ENCODE assay signal across 7 cellular contexts in the genomic region with DNA sequence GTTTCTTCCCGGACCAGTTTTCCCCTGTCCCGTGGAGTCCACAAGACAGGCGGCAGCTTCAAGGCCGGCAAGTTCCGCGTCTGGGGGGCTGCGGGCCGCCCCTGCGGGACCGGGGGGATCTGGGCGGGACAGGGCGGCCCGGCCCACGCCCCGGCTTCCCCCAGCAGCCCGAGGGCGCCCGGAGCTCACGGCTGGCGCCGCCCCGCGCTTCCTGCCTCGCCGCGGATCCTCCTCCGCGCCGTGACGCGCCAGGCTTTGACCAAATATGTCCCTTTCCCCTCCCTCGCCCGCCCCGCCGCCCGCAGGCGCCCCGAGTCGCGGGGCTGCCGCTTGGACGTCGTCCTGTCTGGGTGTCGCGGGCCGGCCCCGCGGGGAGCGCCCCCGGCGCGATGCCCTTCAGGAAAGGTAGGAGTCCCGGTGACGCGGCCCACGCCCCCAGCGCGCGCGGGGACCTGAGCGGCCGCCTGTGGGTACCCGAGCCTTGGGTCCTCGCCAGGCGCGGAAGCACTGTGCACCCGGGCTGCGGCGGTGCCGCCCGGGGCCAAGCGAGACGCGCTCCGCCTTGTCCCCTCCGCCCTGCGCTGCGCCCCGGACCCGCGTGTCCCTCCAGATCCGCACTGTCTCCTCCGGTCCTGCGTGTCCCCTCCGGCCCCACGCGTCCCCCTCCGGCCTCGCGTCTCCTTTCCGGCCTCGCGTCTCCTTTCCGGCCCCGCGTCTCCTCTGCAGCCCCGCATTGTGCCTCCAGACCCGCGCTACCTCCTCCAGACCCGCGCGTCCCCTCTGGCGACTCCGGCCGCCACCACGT. TPM values are rescaled to one million over a fixed set of nuclear protein-coding genes. Genes with fewer than 3 reads are reported as not detected.
DNase-seq lines count a peak whose midpoint lies in the region; ATAC-seq and TF ChIP-seq lines count a peak whose summit lies in the region.

No MANE protein-coding gene starts in this region.

- H3K27ac Mint-ChIP-seq in chondrocyte (ENCODE audit: unreplicated experiment) = peak overlapping the region; percentile 55

- ATAC-seq in GM18505 (IDR thresholded peaks at IDR 0.05; ENCODE audit: unreplicated experiment) (peak; percentile 66), HG02763 (IDR thresholded peaks at IDR 0.05; ENCODE audit: unreplicated experiment) (peak; percentile 74)

- no peaks in the 10 kb centered on the region for H3K36me3 Mint-ChIP-seq in chondrocyte (ENCODE audit: low read depth)

- peak; percentile 0 to 10 for DNase-seq in NCI-H1930 (lab: John Stamatoyannopoulos, UW)
- peak; percentile 80 to 81 for DNase-seq in activated CD4-positive, alpha-beta T cell treated with anti-CD3 and anti-CD28 coated beads for 24 hours (ENCODE audit: low read depth in 2 of 2)
- DNase-seq in chondrocyte (ENCODE audit: low spot score) = no peak
- DNase-seq in stimulated activated CD4-positive, alpha-beta T cell treated with anti-CD3 and anti-CD28 coated beads, Interleukin-1b, Interleukin-23, amount 100 ng/mL, for 24 hours (ENCODE audit: low read depth in 4 of 4, low spot score in 1 of 4) = peak; percentile 72 to 84 (median 78)

- H3K4me1 Mint-ChIP-seq in chondrocyte (ENCODE audit: low read depth) = peaks cover 49% of the 10 kb centered on the region

- H3K4me3 Mint-ChIP-seq in chondrocyte (ENCODE audit: unreplicated experiment) = peak overlapping the region; percentile 77

- TF ChIP-seq POLR2A in GM18505 (IDR thresholded peaks at IDR 0.05; ENCODE audit: borderline replicate concordance, extremely low read depth, insufficient read depth, insufficient read length) = peak; percentile 79

- H3K27me3 ChIP-seq in layer of hippocampus (ENCODE audit: control insufficient read depth, insufficient read depth, low read length) = no peaks in the 10 kb centered on the region

- H3K9me3 Mint-ChIP-seq in chondrocyte (ENCODE audit: low read depth) = no peaks in the 10 kb centered on the region

- peak overlapping the region; percentile 68 for H3K27ac ChIP-seq in layer of hippocampus (ENCODE audit: low read depth, low read length)

- no peaks in the 10 kb centered on the region for H3K27me3 Mint-ChIP-seq in chondrocyte (ENCODE audit: low read depth)

- peak; percentile 25 for TF ChIP-seq CTCF in chondrocyte (IDR thresholded peaks at IDR 0.05)

RNA-seq across cellular contexts. Expression of a gene that starts 56.0 kb away (rescaled TPM):
- total RNA-seq in chondrocyte = 56.3 to 59.0 TPM (median 57.0 TPM) in 3 replicates

RNA-seq across cellular contexts. Expression of a gene that starts 57.9 kb away (rescaled TPM):
- 40.3 to 46.5 TPM (median 41.6 TPM) in 3 replicates for total RNA-seq in chondrocyte
